Comparison of ENCODE assay signal across 7 cellular contexts in the genomic region with DNA sequence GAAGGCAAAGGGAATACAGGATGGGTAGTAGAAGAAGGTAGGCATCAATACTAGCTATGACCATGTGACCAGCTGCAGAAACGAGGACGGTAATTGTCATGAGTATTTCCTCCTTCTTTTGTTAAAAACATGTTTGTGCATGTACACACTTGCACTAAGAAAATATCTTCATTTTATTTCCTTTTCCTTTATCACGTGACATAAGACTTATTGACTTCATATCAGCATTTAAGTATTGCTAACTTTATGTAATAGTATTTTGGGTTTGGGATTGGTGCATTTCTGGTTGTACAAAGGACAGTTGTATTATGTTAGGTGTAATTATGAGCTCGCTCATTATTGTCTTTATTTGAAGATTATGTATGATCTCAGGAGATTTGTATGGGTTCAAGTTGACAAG. TPM values are rescaled to one million over a fixed set of nuclear protein-coding genes. Genes with fewer than 3 reads are reported as not detected.
"Had no signal": no experiment of that assay in that cellular context is flagged by ENCODE, and none has a peak within 500 bp of the region (broad histone marks: within the 10 kb centered on the region; RNA-seq: fewer than 3 reads in every experiment).

No MANE protein-coding gene starts in this region.

RNA-seq across cellular contexts. Expression of a gene that starts 33.7 kb away (rescaled TPM):
- total RNA-seq: LHCN-M2, MCF 10A, NCI-H460, OCI-LY7, Peyer's patch, Right ventricle myocardium superior had no signal
- polyA plus RNA-seq: SK-N-SH had no signal
